1 cellular context compared by ENCODE assay signal in genomic region chr17:39663688-39664580, GRCh38.
TF ChIP-seq lines count a peak whose summit lies in the region.

No MANE protein-coding gene starts in this region.

TF ChIP-seq in HepG2, 621 proteins besides CTCF, POLR2A, EP300 and RAD21 (continued from another document and continues in another):
- 0 out of 2 replicates have a peak, but pooled peaks have one; percentile 25 for TF ChIP-seq TFDP2 (CRISPR knock-in tag; IDR thresholded peaks at IDR 0.05)
- peak; percentile 45; the same call in 1 of the 2 replicates for TF ChIP-seq GABPB1 (CRISPR knock-in tag; IDR thresholded peaks at IDR 0.05)
- TF ChIP-seq ARNT (IDR thresholded peaks at IDR 0.05): no peak
- TF ChIP-seq LRRFIP1 (CRISPR knock-in tag; conservative IDR thresholded peaks at IDR 0.05): no peak
- TF ChIP-seq ZBTB37 (CRISPR knock-in tag; IDR thresholded peaks at IDR 0.05): no peak
- TF ChIP-seq KDM2A (CRISPR knock-in tag; IDR thresholded peaks at IDR 0.05; ENCODE audit: borderline replicate concordance, low read depth): peak; percentile 3; the same call in 1 of the 2 replicates
- no peak for TF ChIP-seq ZNF24 (IDR thresholded peaks at IDR 0.05)
- TF ChIP-seq AGO2 (optimal IDR thresholded peaks at IDR 0.05; ENCODE audit: low read depth, low read length): peak; percentile 78
- no peak for TF ChIP-seq MTA3 (CRISPR knock-in tag; IDR thresholded peaks at IDR 0.05)
- TF ChIP-seq SALL1 (CRISPR knock-in tag; IDR thresholded peaks at IDR 0.05): peak; percentile 62
- peak; percentile 58; the same call in 1 of the 2 replicates for TF ChIP-seq ARNTL (CRISPR knock-in tag; IDR thresholded peaks at IDR 0.05)
- TF ChIP-seq RFX3 (CRISPR knock-in tag; IDR thresholded peaks at IDR 0.05): no peak
- no peak for TF ChIP-seq ZMYM2 (CRISPR knock-in tag; IDR thresholded peaks at IDR 0.05)
- 0 out of 2 replicates have a peak, but pooled peaks have one; percentile 13 for TF ChIP-seq MTA1 (CRISPR knock-in tag; IDR thresholded peaks at IDR 0.05; ENCODE audit: borderline replicate concordance)
- TF ChIP-seq SSRP1 (CRISPR knock-in tag; IDR thresholded peaks at IDR 0.05): peak; percentile 90; the same call in 1 of the 2 replicates
- TF ChIP-seq ZBTB2 (CRISPR knock-in tag; IDR thresholded peaks at IDR 0.05; ENCODE audit: low read depth): no peak
- 0 out of 2 replicates have a peak, but pooled peaks have one; percentile 58 for TF ChIP-seq CREBL2 (CRISPR knock-in tag; IDR thresholded peaks at IDR 0.05; ENCODE audit: borderline replicate concordance)
- no peak for TF ChIP-seq ZNF225 (CRISPR knock-in tag; IDR thresholded peaks at IDR 0.05)
- no peak for TF ChIP-seq HOXA5 (CRISPR knock-in tag; IDR thresholded peaks at IDR 0.05)
- no peak for TF ChIP-seq PLSCR1 (CRISPR knock-in tag; IDR thresholded peaks at IDR 0.05; ENCODE audit: borderline replicate concordance)
- TF ChIP-seq FLYWCH1 (CRISPR knock-in tag; IDR thresholded peaks at IDR 0.05): no peak
- TF ChIP-seq CC2D1A (CRISPR knock-in tag; IDR thresholded peaks at IDR 0.05): no peak
- peak; percentile 99 for TF ChIP-seq ZNF768 (CRISPR knock-in tag; IDR thresholded peaks at IDR 0.05)
- no peak for TF ChIP-seq SKIL (CRISPR knock-in tag; IDR thresholded peaks at IDR 0.05; ENCODE audit: borderline replicate concordance)
- TF ChIP-seq UBTF (CRISPR knock-in tag; IDR thresholded peaks at IDR 0.05): peak; percentile 71
- 0 out of 2 replicates have a peak, but pooled peaks have one; percentile 37 for TF ChIP-seq PCBP1 (IDR thresholded peaks at IDR 0.05; ENCODE audit: borderline replicate concordance, low read depth, low read length)
- no peak for TF ChIP-seq ZSCAN29 (CRISPR knock-in tag; conservative IDR thresholded peaks at IDR 0.05)
- TF ChIP-seq ZC3H13 (CRISPR knock-in tag; IDR thresholded peaks at IDR 0.05): 0 out of 2 replicates have a peak, but pooled peaks have one; percentile 10
- no peak for TF ChIP-seq ZNF142 (CRISPR knock-in tag; IDR thresholded peaks at IDR 0.05)
- TF ChIP-seq NRL (CRISPR knock-in tag; IDR thresholded peaks at IDR 0.05; ENCODE audit: borderline replicate concordance): no peak
- TF ChIP-seq ZNF839 (CRISPR knock-in tag; IDR thresholded peaks at IDR 0.05; ENCODE audit: borderline replicate concordance): no peak
- TF ChIP-seq GPBP1L1 (CRISPR knock-in tag; IDR thresholded peaks at IDR 0.05): no peak
- TF ChIP-seq ZBTB7A (CRISPR knock-in tag; IDR thresholded peaks at IDR 0.05): no peak
- no peak for TF ChIP-seq MBD4 (IDR thresholded peaks at IDR 0.05; ENCODE audit: borderline replicate concordance, low read length)
- peak; percentile 90 for TF ChIP-seq HIC2 (CRISPR knock-in tag; IDR thresholded peaks at IDR 0.05; ENCODE audit: low read depth)
- peak; percentile 27; the same call in 1 of the 2 replicates for TF ChIP-seq NFE2L1 (CRISPR knock-in tag; IDR thresholded peaks at IDR 0.05; ENCODE audit: borderline replicate concordance)
- TF ChIP-seq SOX13 (IDR thresholded peaks at IDR 0.05): no peak
- 0 out of 4 replicates have a peak, but pooled peaks of 1 of the 2 experiments have one; percentile 17 for TF ChIP-seq SOX13 (CRISPR knock-in tag; conservative IDR thresholded peaks at IDR 0.05 in 1 of 2, IDR thresholded peaks at IDR 0.05 in 1 of 2)
- no peak for TF ChIP-seq ZNF430 (CRISPR knock-in tag; IDR thresholded peaks at IDR 0.05)
